ENCODE assay signal across 1 cellular context in genomic region chr1:234309598-234310459, GRCh38.
A peak's percentile ranks its signal among the peaks of the same experiment; 100 is the strongest.
TF ChIP-seq lines count a peak whose summit lies in the region.

No MANE protein-coding gene starts in this region.

TF ChIP-seq in GM12878, 131 proteins besides CTCF, POLR2A, EP300 and RAD21 (continued from another document):
- TF ChIP-seq E2F4 (IDR thresholded peaks at IDR 0.05; ENCODE audit: low read depth, low read length) (no peak), RUNX3 (IDR thresholded peaks at IDR 0.05; ENCODE audit: low read length) (peak; percentile 66; the same call in 1 of the 2 replicates), EED (IDR thresholded peaks at IDR 0.05; ENCODE audit: low read depth) (peak; percentile 75), BCL3 (IDR thresholded peaks at IDR 0.05; ENCODE audit: borderline replicate concordance, insufficient read depth, low read depth, low read length, poor library complexity, severe bottlenecking) (no peak), JUNB (IDR thresholded peaks at IDR 0.05) (peak; percentile 67), YY1 (IDR thresholded peaks at IDR 0.05; ENCODE audit: low read depth, low read length) (peak; percentile 73; the same call in 1 of the 2 replicates), ETV6 (conservative IDR thresholded peaks at IDR 0.05 in 1 of 2, IDR thresholded peaks at IDR 0.05 in 1 of 2; ENCODE audit: borderline replicate concordance in 1 of 2, low read depth in 1 of 2) (peak in 1 of 2 experiments; percentile 81; a peak in 2 of 4 replicates), GABPA (IDR thresholded peaks at IDR 0.05; ENCODE audit: low read depth) (no peak)
- TF ChIP-seq, protein P1, sequence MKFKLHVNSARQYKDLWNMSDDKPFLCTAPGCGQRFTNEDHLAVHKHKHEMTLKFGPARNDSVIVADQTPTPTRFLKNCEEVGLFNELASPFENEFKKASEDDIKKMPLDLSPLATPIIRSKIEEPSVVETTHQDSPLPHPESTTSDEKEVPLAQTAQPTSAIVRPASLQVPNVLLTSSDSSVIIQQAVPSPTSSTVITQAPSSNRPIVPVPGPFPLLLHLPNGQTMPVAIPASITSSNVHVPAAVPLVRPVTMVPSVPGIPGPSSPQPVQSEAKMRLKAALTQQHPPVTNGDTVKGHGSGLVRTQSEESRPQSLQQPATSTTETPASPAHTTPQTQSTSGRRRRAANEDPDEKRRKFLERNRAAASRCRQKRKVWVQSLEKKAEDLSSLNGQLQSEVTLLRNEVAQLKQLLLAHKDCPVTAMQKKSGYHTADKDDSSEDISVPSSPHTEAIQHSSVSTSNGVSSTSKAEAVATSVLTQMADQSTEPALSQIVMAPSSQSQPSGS (IDR thresholded peaks at IDR 0.05; ENCODE audit: low read length), result peak; percentile 87
- TF ChIP-seq, protein P2, sequence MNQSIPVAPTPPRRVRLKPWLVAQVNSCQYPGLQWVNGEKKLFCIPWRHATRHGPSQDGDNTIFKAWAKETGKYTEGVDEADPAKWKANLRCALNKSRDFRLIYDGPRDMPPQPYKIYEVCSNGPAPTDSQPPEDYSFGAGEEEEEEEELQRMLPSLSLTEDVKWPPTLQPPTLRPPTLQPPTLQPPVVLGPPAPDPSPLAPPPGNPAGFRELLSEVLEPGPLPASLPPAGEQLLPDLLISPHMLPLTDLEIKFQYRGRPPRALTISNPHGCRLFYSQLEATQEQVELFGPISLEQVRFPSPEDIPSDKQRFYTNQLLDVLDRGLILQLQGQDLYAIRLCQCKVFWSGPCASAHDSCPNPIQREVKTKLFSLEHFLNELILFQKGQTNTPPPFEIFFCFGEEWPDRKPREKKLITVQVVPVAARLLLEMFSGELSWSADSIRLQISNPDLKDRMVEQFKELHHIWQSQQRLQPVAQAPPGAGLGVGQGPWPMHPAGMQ (IDR thresholded peaks at IDR 0.05; ENCODE audit: borderline replicate concordance), result no peak
